In the genomic region with DNA sequence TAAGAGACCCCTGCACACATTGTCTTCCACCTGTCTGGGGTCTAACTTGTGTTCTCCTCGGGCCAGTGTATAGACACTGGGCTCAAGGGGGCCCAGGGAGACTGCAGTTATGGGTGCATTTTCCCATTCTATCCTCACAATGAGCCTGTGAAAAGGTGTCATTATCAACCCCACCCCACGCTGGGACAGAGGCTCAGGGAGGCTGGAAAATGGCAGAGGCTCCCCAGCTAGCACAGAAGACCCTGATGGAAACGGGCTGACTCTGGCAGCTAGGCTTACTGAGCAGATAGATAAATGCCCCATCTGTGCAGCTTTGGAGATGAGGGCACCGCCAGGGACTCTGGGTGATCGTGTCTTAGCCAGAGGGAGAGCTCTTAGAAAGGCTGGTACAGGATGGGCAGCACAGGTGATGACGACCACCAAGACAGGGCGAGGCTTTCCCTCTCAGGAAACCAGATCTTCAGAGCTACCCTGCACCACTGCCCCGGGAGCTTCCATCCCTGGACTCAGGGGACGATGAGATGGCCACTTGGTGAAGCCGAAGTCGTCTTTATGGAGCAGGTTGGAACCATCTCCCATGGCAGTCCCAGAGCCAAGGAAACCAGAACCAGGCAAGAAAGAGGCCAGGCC, we compare ENCODE assay signal across 13 cellular contexts. TPM values are rescaled to one million over a fixed set of nuclear protein-coding genes. Genes with fewer than 3 reads are reported as not detected.
DNase-seq lines count a peak whose midpoint lies in the region; ATAC-seq and TF ChIP-seq lines count a peak whose summit lies in the region.
"Had no signal": no experiment of that assay in that cellular context is flagged by ENCODE, and none has a peak within 500 bp of the region (broad histone marks: within the 10 kb centered on the region; RNA-seq: fewer than 3 reads in every experiment).

No MANE protein-coding gene starts in this region.

- H3K18ac ChIP-seq in neuronal stem cell (ENCODE audit: low read length), result peak overlapping the region; percentile 55

- no peaks in the 10 kb centered on the region for H3K36me3 Mint-ChIP-seq in stimulated activated naive B cell treated with anti-CD40 and anti-IgM and Interleukin-4, amounts not matched to agents 10 μg/mL and 1 μg/mL and 100 μg/mL, for 72 hours

- no peak overlapping the region for H4K8ac ChIP-seq in neuronal stem cell (ENCODE audit: low read depth, low read length)

- H3K36me3 ChIP-seq in breast epithelium (no peaks in the 10 kb centered on the region), neuronal stem cell (replicated peaks in 1 of 2; ENCODE audit: control insufficient read depth in 2 of 2, insufficient read depth in 2 of 2, low read length in 2 of 2) (peaks cover 0 to 3% of the 10 kb centered on the region in 2 donors), transverse colon (no peaks in the 10 kb centered on the region)
- H3K36me3 ChIP-seq: brain microvascular endothelial cell had no signal

- TF ChIP-seq POLR2A in breast epithelium (IDR thresholded peaks at IDR 0.05), result no peak
- no peak for TF ChIP-seq POLR2A in transverse colon (IDR thresholded peaks at IDR 0.05)

- H3K27me3 Mint-ChIP-seq in stimulated activated naive B cell treated with anti-CD40 and anti-IgM and Interleukin-4, amounts not matched to agents 10 μg/mL and 1 μg/mL and 100 μg/mL, for 72 hours, result no peaks in the 10 kb centered on the region

- DNase-seq in SHP77 treated with DMSO at 0.1 percent for 48 hours (lab: John Stamatoyannopoulos, UW) (peak; percentile 3), SHP77 (lab: John Stamatoyannopoulos, UW) (no peak), breast epithelium (ENCODE audit: low spot score in 2 of 2) (no peak), neuronal stem cell (ENCODE audit: low spot score) (no peak), transverse colon (no peak), DMS 273 treated with DMSO at 0.1 percent for 48 hours (lab: John Stamatoyannopoulos, UW) (no peak), NCI-H1105 (lab: John Stamatoyannopoulos, UW) (no peak)
- DNase-seq in stimulated activated naive B cell treated with anti-CD40 and anti-IgM and Interleukin-4, amounts not matched to agents 10 μg/mL and 1 μg/mL and 100 μg/mL, for 72 hours, result no peak
- DNase-seq: activated naive CD4-positive, alpha-beta T cell treated with Interleukin-2 at 50 U/mL for 16 hours; NCI-H748 treated with DMSO at 0.1 percent for 48 hours; T-helper 1 cell had no signal

- no peak for TF ChIP-seq CTCF in breast epithelium (IDR thresholded peaks at IDR 0.05)
- TF ChIP-seq CTCF in transverse colon (IDR thresholded peaks at IDR 0.05), result no peak

- no peak for TF ChIP-seq EP300 in transverse colon (IDR thresholded peaks at IDR 0.05; ENCODE audit: low read depth)

- peak overlapping the region; percentile 35 for H2BK120ac ChIP-seq in neuronal stem cell (ENCODE audit: low read depth, low read length)

- H3K4me3 ChIP-seq in breast epithelium, result no peak overlapping the region
- no peak overlapping the region for H3K4me3 ChIP-seq in neuronal stem cell (ENCODE audit: low read length in 2 of 2)
- H3K4me3 ChIP-seq in transverse colon, result no peak overlapping the region
- H3K4me3 ChIP-seq: GM23338 had no signal

- H3K4me1 Mint-ChIP-seq in stimulated activated naive B cell treated with anti-CD40 and anti-IgM and Interleukin-4, amounts not matched to agents 10 μg/mL and 1 μg/mL and 100 μg/mL, for 72 hours, result peaks cover 10 to 16% of the 10 kb centered on the region in 2 donors

- peak overlapping the region; percentile 91 for H2AK5ac ChIP-seq in neuronal stem cell (ENCODE audit: low read depth, low read length)

- no peak overlapping the region for H2BK12ac ChIP-seq in neuronal stem cell (ENCODE audit: low read length)

- H2BK15ac ChIP-seq in neuronal stem cell (ENCODE audit: low read length), result peak overlapping the region; percentile 81

- no peak overlapping the region for H3K23ac ChIP-seq in neuronal stem cell (ENCODE audit: low read depth, low read length, poor library complexity)

- H3K4me3 Mint-ChIP-seq in stimulated activated naive B cell treated with anti-CD40 and anti-IgM and Interleukin-4, amounts not matched to agents 10 μg/mL and 1 μg/mL and 100 μg/mL, for 72 hours, result no peak overlapping the region
- H3K4me3 Mint-ChIP-seq: GM23338 had no signal

- in situ Hi-C loops in transverse colon (cut with MboI; ENCODE audit: low pct_ligation_motif_present in 1 of 4, low pct_unique_long_range_greater_than_20kb in 1 of 4, low sequenced_read_pairs in 3 of 4), result no loop called here

- intact Hi-C loops in breast epithelium (cut with DNase I; ENCODE audit: low total_unique reads), result no loop called here
- intact Hi-C loops in transverse colon (cut with DNase I; ENCODE audit: low total_unique reads), result loop anchor here (10.0 kb wide), 1 partner anchor 47 kb away; no protein-coding TSS in a partner anchor

- H2BK5ac ChIP-seq in neuronal stem cell (ENCODE audit: low read length), result no peak overlapping the region

- peak overlapping the region; percentile 77 for H4K91ac ChIP-seq in neuronal stem cell (ENCODE audit: low read depth, low read length, poor library complexity)

- no peak overlapping the region for H3K27ac Mint-ChIP-seq in stimulated activated naive B cell treated with anti-CD40 and anti-IgM and Interleukin-4, amounts not matched to agents 10 μg/mL and 1 μg/mL and 100 μg/mL, for 72 hours
- H3K27ac Mint-ChIP-seq: GM23338 had no signal

- H3K4me1 ChIP-seq in breast epithelium, result peaks cover 8 to 9% of the 10 kb centered on the region in 2 donors
- peaks cover 25 to 32% of the 10 kb centered on the region in 2 donors for H3K4me1 ChIP-seq in neuronal stem cell (ENCODE audit: control insufficient read depth in 2 of 2, insufficient read depth in 1 of 2, low read depth in 1 of 2, low read length in 2 of 2)
- peaks cover 28 to 49% (median 36%) of the 10 kb centered on the region in 4 donors for H3K4me1 ChIP-seq in transverse colon

- H2AFZ ChIP-seq in neuronal stem cell (ENCODE audit: low read length), result no peak overlapping the region

- no peak overlapping the region for H3K4me2 ChIP-seq in neuronal stem cell (ENCODE audit: insufficient read depth, low read length, poor library complexity, severe bottlenecking)
- H3K4me2 ChIP-seq: GM23338 had no signal

- H3K14ac ChIP-seq in neuronal stem cell (ENCODE audit: low read length), result peak overlapping the region; percentile 26

- H3K9ac ChIP-seq in neuronal stem cell (ENCODE audit: low read depth, low read length, poor library complexity), result no peak overlapping the region

- no CpG with 5 or more reads among the region's 11 CpGs for WGBS in neuronal stem cell (ENCODE audit: extremely low coverage in 2 of 2, insufficient read length in 2 of 2, insufficient replicate concordance in 1 of 2), 2 donors
- 89% methylated on average over 11 of the region's 11 CpGs; no CpG with 5 or more reads in 1 of the 2 donors for WGBS in transverse colon (ENCODE audit: low coverage in 1 of 2), 2 donors

- no peak for ATAC-seq in stimulated activated naive B cell treated with anti-CD40 and anti-IgM and Interleukin-4, amounts not matched to agents 10 μg/mL and 1 μg/mL and 100 μg/mL, for 72 hours (replicated peaks)

- H3K4ac ChIP-seq in neuronal stem cell (ENCODE audit: low read length), result no peak overlapping the region

- H3K79me1 ChIP-seq in neuronal stem cell (ENCODE audit: low read depth, low read length), result no peaks in the 10 kb centered on the region

- H3K27me3 ChIP-seq in breast epithelium (no peaks in the 10 kb centered on the region), neuronal stem cell (ENCODE audit: control insufficient read depth in 3 of 3, insufficient read depth in 3 of 3, low read depth in 1 of 3, low read length in 3 of 3) (peaks cover 0 to 3% (median 0%) of the 10 kb centered on the region in 3 experiments), transverse colon (no peaks in the 10 kb centered on the region)
- H3K27me3 ChIP-seq: brain microvascular endothelial cell had no signal

- peak overlapping the region; percentile 69 to 79 for H3K27ac ChIP-seq in breast epithelium
- no peak overlapping the region for H3K27ac ChIP-seq in neuronal stem cell (replicated peaks; ENCODE audit: low read length)
- peak overlapping the region; percentile 59 to 77 (median 72) for H3K27ac ChIP-seq in transverse colon

- peaks cover 3 to 6% of the 10 kb centered on the region in 2 donors for H3K9me3 Mint-ChIP-seq in stimulated activated naive B cell treated with anti-CD40 and anti-IgM and Interleukin-4, amounts not matched to agents 10 μg/mL and 1 μg/mL and 100 μg/mL, for 72 hours

- H3K9me3 ChIP-seq in breast epithelium, result no peaks in the 10 kb centered on the region
- H3K9me3 ChIP-seq in neuronal stem cell (replicated peaks in 1 of 2; ENCODE audit: control insufficient read depth in 2 of 2, insufficient read depth in 1 of 2, low read depth in 1 of 2, low read length in 2 of 2), result peaks cover 0 to 19% of the 10 kb centered on the region in 2 donors
- H3K9me3 ChIP-seq in transverse colon, result no peaks in the 10 kb centered on the region

RNA-seq across cellular contexts. Expression of a gene that starts 58.2 kb away (rescaled TPM):
- 10 to 100 TPM; 19.0 to 57.8 (median 56.4) TPM for total RNA-seq in breast epithelium
- polyA plus RNA-seq in neuronal stem cell (2013, experiment 1 of 2), result 0.42 TPM
- 0.43 TPM for polyA plus RNA-seq in neuronal stem cell (2013, experiment 2 of 2)
- 10 to 100 TPM in 3 of 4 donors, 1 to 10 TPM in 1; 10.0 to 25.4 (median 16.0) TPM for total RNA-seq in transverse colon
